ENCODE assay signal across 24 cellular contexts in genomic region chr11:15864021-15864805, GRCh38.
"Had no signal": no experiment of that assay in that cellular context is flagged by ENCODE, and none has a peak within 500 bp of the region (broad histone marks: within the 10 kb centered on the region; RNA-seq: fewer than 3 reads in every experiment).

No MANE protein-coding gene starts in this region.

- H3K36me3 Mint-ChIP-seq: activated CD8-positive, alpha-beta memory T cell treated with anti-CD3 and anti-CD28 coated beads, Interleukin-2, amount 10 ng/mL, durations not matched to agents 7 days and 5 days; activated naive CD4-positive, alpha-beta T cell treated with anti-CD3 and anti-CD28 coated beads, Interleukin-2, amount 50 U/mL, for 72 hours had no signal

- ATAC-seq: activated CD4-positive, alpha-beta T cell treated with anti-CD3 and anti-CD28 coated beads for 36 hours; activated CD8-positive, alpha-beta memory T cell treated with anti-CD3 and anti-CD28 coated beads, Interleukin-2, amount 10 ng/mL, durations not matched to agents 7 days and 5 days; activated CD8-positive, alpha-beta T cell treated with anti-CD3 and anti-CD28 coated beads, Interleukin-2, amount 10 ng/mL, durations not matched to agents 7 days and 5 days; activated naive CD4-positive, alpha-beta T cell treated with anti-CD3 and anti-CD28 coated beads, Interleukin-2, amount 50 U/mL, for 72 hours; effector memory CD8-positive, alpha-beta T cell; left lung; lower lobe of right lung; right lobe of liver; T-helper 17 cell had no signal

- H3K4me3 Mint-ChIP-seq: activated CD4-positive, alpha-beta T cell treated with anti-CD3 and anti-CD28 coated beads for 36 hours; activated CD8-positive, alpha-beta memory T cell treated with anti-CD3 and anti-CD28 coated beads, Interleukin-2, amount 10 ng/mL, durations not matched to agents 7 days and 5 days; activated CD8-positive, alpha-beta T cell treated with anti-CD3 and anti-CD28 coated beads, Interleukin-2, amount 10 ng/mL, durations not matched to agents 7 days and 5 days; effector memory CD8-positive, alpha-beta T cell; nephron; stimulated activated naive CD8-positive, alpha-beta T cell treated with anti-CD3 and anti-CD28 coated beads, Interleukin-15, Interleukin-2, amounts not matched to agents 100 ng/mL and 50 ng/mL, for 24 hours; T-helper 17 cell had no signal

- H3K4me1 ChIP-seq: left lung, lower lobe of right lung, right lobe of liver had no signal

- H3K4me1 Mint-ChIP-seq: activated CD4-positive, alpha-beta T cell treated with anti-CD3 and anti-CD28 coated beads for 36 hours; activated CD8-positive, alpha-beta memory T cell treated with anti-CD3 and anti-CD28 coated beads, Interleukin-2, amount 10 ng/mL, durations not matched to agents 7 days and 5 days; T-helper 17 cell had no signal

- H3K27ac Mint-ChIP-seq: activated CD4-positive, alpha-beta T cell treated with anti-CD3 and anti-CD28 coated beads for 36 hours; activated CD8-positive, alpha-beta memory T cell treated with anti-CD3 and anti-CD28 coated beads, Interleukin-2, amount 10 ng/mL, durations not matched to agents 7 days and 5 days; activated CD8-positive, alpha-beta T cell treated with anti-CD3 and anti-CD28 coated beads, Interleukin-2, amount 10 ng/mL, durations not matched to agents 7 days and 5 days; activated naive CD4-positive, alpha-beta T cell treated with anti-CD3 and anti-CD28 coated beads, Interleukin-2, amount 50 U/mL, for 72 hours; effector memory CD8-positive, alpha-beta T cell; nephron; progenitor cell of endocrine pancreas; stimulated activated naive CD8-positive, alpha-beta T cell treated with anti-CD3 and anti-CD28 coated beads, Interleukin-15, Interleukin-2, amounts not matched to agents 100 ng/mL and 50 ng/mL, for 24 hours; T-helper 17 cell had no signal

- H3K36me3 ChIP-seq: heart right ventricle, left lung, lower lobe of right lung, neutrophil, right lobe of liver, thoracic aorta had no signal

- H3K27me3 Mint-ChIP-seq: activated CD8-positive, alpha-beta memory T cell treated with anti-CD3 and anti-CD28 coated beads, Interleukin-2, amount 10 ng/mL, durations not matched to agents 7 days and 5 days; effector memory CD8-positive, alpha-beta T cell; stimulated activated naive CD8-positive, alpha-beta T cell treated with anti-CD3 and anti-CD28 coated beads, Interleukin-15, Interleukin-2, amounts not matched to agents 100 ng/mL and 50 ng/mL, for 24 hours; T-helper 17 cell had no signal

- H3K27me3 ChIP-seq: heart right ventricle, left lung, neutrophil, right lobe of liver had no signal

- H3K9me3 ChIP-seq: heart right ventricle, left lung, lower lobe of right lung, neutrophil, right lobe of liver, thoracic aorta had no signal

- H3K27ac ChIP-seq: heart right ventricle, left lung, lower lobe of right lung, neutrophil, right lobe of liver, thoracic aorta had no signal

- H3K4me3 ChIP-seq: heart right ventricle, left lung, lower lobe of right lung, right lobe of liver, thoracic aorta had no signal

- DNase-seq: activated CD4-positive, alpha-beta T cell treated with anti-CD3 and anti-CD28 coated beads for 36 hours; activated CD8-positive, alpha-beta memory T cell treated with anti-CD3 and anti-CD28 coated beads, Interleukin-2, amount 10 ng/mL, durations not matched to agents 7 days and 5 days; activated CD8-positive, alpha-beta T cell treated with anti-CD3 and anti-CD28 coated beads, Interleukin-2, amount 10 ng/mL, durations not matched to agents 7 days and 5 days; activated naive CD4-positive, alpha-beta T cell; activated T-cell treated with anti-CD3 and anti-CD28 coated beads, Interleukin-2, amount 50 U/mL, for 48 hours; anterior cingulate cortex; cortex of kidney; effector memory CD8-positive, alpha-beta T cell; foreskin melanocyte; heart right ventricle; left lung; lower lobe of right lung; right lobe of liver; stimulated activated CD4-positive, alpha-beta T cell treated with anti-CD3 and anti-CD28 coated beads, Interleukin-12 subunit alpha, Interleukin-12 subunit beta, amount 100 ng/mL, for 4 hours; stimulated activated CD4-positive, alpha-beta T cell treated with anti-CD3 and anti-CD28 coated beads, Interleukin-4, amount 100 ng/mL, for 1 hour; T-helper 17 cell; T1000; trophoblast cell had no signal
